In genomic region chr4:56410247-56410646, GRCh38 we compare ENCODE assay signal across 8 cellular contexts.
DNase-seq lines count a peak whose midpoint lies in the region; ATAC-seq and TF ChIP-seq lines count a peak whose summit lies in the region.

No MANE protein-coding gene starts in this region.

- peaks cover 17 to 22% of the 10 kb centered on the region in 2 donors for H3K36me3 Mint-ChIP-seq in stimulated activated naive B cell treated with anti-CD40 and anti-IgM and Interleukin-4, amounts not matched to agents 10 μg/mL and 1 μg/mL and 100 μg/mL, for 72 hours

- peak overlapping the region; percentile 3 to 19 for H3K4me3 ChIP-seq in cardiac fibroblast (replicated peaks in 1 of 2; ENCODE audit: low read depth in 2 of 2, low read length in 2 of 2)
- H3K4me3 ChIP-seq in MM.1S (ENCODE audit: low read length), result no peak overlapping the region

- no peak overlapping the region for H2AFZ ChIP-seq in MM.1S (ENCODE audit: low read length)

- no peaks in the 10 kb centered on the region for H3K9me2 ChIP-seq in MM.1S (replicated peaks; ENCODE audit: insufficient read depth, low read length)

- ATAC-seq in HG03135 (IDR thresholded peaks at IDR 0.05; ENCODE audit: unreplicated experiment) (peak; percentile 64), GM18861 (IDR thresholded peaks at IDR 0.05; ENCODE audit: unreplicated experiment) (no peak)
- ATAC-seq in stimulated activated naive B cell treated with anti-CD40 and anti-IgM and Interleukin-4, amounts not matched to agents 10 μg/mL and 1 μg/mL and 100 μg/mL, for 72 hours (replicated peaks), result peak; percentile 46 to 53

- H3K4me1 Mint-ChIP-seq in stimulated activated naive B cell treated with anti-CD40 and anti-IgM and Interleukin-4, amounts not matched to agents 10 μg/mL and 1 μg/mL and 100 μg/mL, for 72 hours, result peaks cover 1 to 11% of the 10 kb centered on the region in 2 donors

- H3K27me3 ChIP-seq in MM.1S (replicated peaks; ENCODE audit: insufficient read depth, low read length), result no peaks in the 10 kb centered on the region

- H3K9me3 Mint-ChIP-seq in stimulated activated naive B cell treated with anti-CD40 and anti-IgM and Interleukin-4, amounts not matched to agents 10 μg/mL and 1 μg/mL and 100 μg/mL, for 72 hours, result no peaks in the 10 kb centered on the region

- no peaks in the 10 kb centered on the region for H3K9me3 ChIP-seq in MM.1S (replicated peaks; ENCODE audit: insufficient read depth, low read length)

- H3K4me2 ChIP-seq in MM.1S (ENCODE audit: low read depth, low read length), result no peak overlapping the region

- H3F3A ChIP-seq in MM.1S (ENCODE audit: insufficient read depth, low read length), result no peaks in the 10 kb centered on the region

- H3K27me3 Mint-ChIP-seq in stimulated activated naive B cell treated with anti-CD40 and anti-IgM and Interleukin-4, amounts not matched to agents 10 μg/mL and 1 μg/mL and 100 μg/mL, for 72 hours, result no peaks in the 10 kb centered on the region

- H3K4me1 ChIP-seq in MM.1S (ENCODE audit: low read length), result no peaks in the 10 kb centered on the region

- TF ChIP-seq CTCF in cardiac fibroblast (IDR thresholded peaks at IDR 0.05; ENCODE audit: low read depth, low read length) (no peak), MM.1S (IDR thresholded peaks at IDR 0.05; ENCODE audit: low read length) (no peak)

- peaks cover 3% of the 10 kb centered on the region; the same call in 1 of the 2 replicates for H4K20me1 ChIP-seq in MM.1S (ENCODE audit: insufficient read depth, low read length)

- H3K27ac Mint-ChIP-seq in stimulated activated naive B cell treated with anti-CD40 and anti-IgM and Interleukin-4, amounts not matched to agents 10 μg/mL and 1 μg/mL and 100 μg/mL, for 72 hours, result no peak overlapping the region

- no peak overlapping the region for H3K4me3 Mint-ChIP-seq in stimulated activated naive B cell treated with anti-CD40 and anti-IgM and Interleukin-4, amounts not matched to agents 10 μg/mL and 1 μg/mL and 100 μg/mL, for 72 hours

- peaks cover 90% of the 10 kb centered on the region for H3K79me2 ChIP-seq in MM.1S (ENCODE audit: low read length)

- DNase-seq in AG08395 (ENCODE audit: low spot score) (peak; percentile 94), NCI-H748 treated with DMSO at 0.1 percent for 48 hours (lab: John Stamatoyannopoulos, UW) (peak; percentile 62), cardiac fibroblast (ENCODE audit: low read depth in 2 of 2) (peak; percentile 98 to 99), islet precursor cell (peak; percentile 84), MM.1S (no peak)
- no peak for DNase-seq in stimulated activated naive B cell treated with anti-CD40 and anti-IgM and Interleukin-4, amounts not matched to agents 10 μg/mL and 1 μg/mL and 100 μg/mL, for 72 hours

- no peak overlapping the region for H3K9ac ChIP-seq in MM.1S (ENCODE audit: low read length)

- H3K36me3 ChIP-seq in MM.1S (replicated peaks; ENCODE audit: insufficient read depth, low read length), result peaks cover 8% of the 10 kb centered on the region

- H3K27ac ChIP-seq in MM.1S (ENCODE audit: low read length), result no peak overlapping the region

Comparison
In these comparisons a context has a peak if more than half of its experiments do, and no peak if none do; other contexts are left out.
1. DNase-seq: peak in AG08395 (single experiment), NCI-H748 treated with DMSO at 0.1 percent for 48 hours (single experiment), cardiac fibroblast (2 of 2) and islet precursor cell (single experiment); none in stimulated activated naive B cell treated with anti-CD40 and anti-IgM and Interleukin-4, amounts not matched to agents 10 μg/mL and 1 μg/mL and 100 μg/mL, for 72 hours (single experiment) and MM.1S (single experiment).